Comparison of ENCODE assay signal across 21 cellular contexts in the genomic region with DNA sequence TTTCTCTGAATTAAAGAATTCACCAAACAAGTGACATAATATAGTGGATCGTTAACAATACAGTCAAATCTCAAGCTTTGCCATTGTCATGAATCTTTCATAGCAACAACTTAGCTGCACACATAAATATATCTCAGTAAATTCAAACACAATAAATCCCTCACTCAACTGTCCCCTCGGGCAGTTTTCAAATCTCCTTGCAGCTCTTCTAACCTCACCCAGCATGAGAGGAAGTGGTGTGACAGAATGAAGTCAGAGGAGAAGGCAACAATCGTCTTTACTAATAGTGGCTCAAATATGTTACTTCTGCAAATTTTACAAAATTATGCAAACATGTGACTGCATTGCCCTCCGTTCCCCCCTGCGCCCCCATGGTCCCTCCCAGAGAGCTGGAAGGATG.
A peak's percentile ranks its signal among the peaks of the same experiment; 100 is the strongest.
DNase-seq lines count a peak whose midpoint lies in the region; ATAC-seq, FAIRE-seq and TF ChIP-seq lines count a peak whose summit lies in the region.
"Had no signal": no experiment of that assay in that cellular context is flagged by ENCODE, and none has a peak within 500 bp of the region (broad histone marks: within the 10 kb centered on the region; RNA-seq: fewer than 3 reads in every experiment).

No MANE protein-coding gene starts in this region.

- CTCF ChIA-PET in HepG2 (lab: Yijun Ruan, JAX; ENCODE audit: low intra/inter-chr PET ratio, low total read pairs), result no interaction called here
- CTCF ChIA-PET in activated CD8-positive, alpha-beta memory T cell treated with anti-CD3 and anti-CD28 coated beads, Interleukin-2, amount 10 ng/mL, durations not matched to agents 7 days and 5 days (lab: Charles Lee), result no interaction called here

- no peaks in the 10 kb centered on the region for H3K36me3 Mint-ChIP-seq in effector memory CD8-positive, alpha-beta T cell (ENCODE audit: insufficient read depth)
- H3K36me3 Mint-ChIP-seq in activated CD8-positive, alpha-beta memory T cell treated with anti-CD3 and anti-CD28 coated beads, Interleukin-2, amount 10 ng/mL, durations not matched to agents 7 days and 5 days, result peaks cover 2% of the 10 kb centered on the region
- H3K36me3 Mint-ChIP-seq in activated T-helper 2 cell treated with anti-CD3 and anti-CD28 coated beads, Interferon-gamma antibody, Interleukin-2, Interleukin-4, amounts not matched to agents 10 μg/mL and 5 μg/mL and 100 μg/mL, durations not matched to agents 14 hours and 24 hours and 36 hours (ENCODE audit: low read depth), result no peaks in the 10 kb centered on the region
- H3K36me3 Mint-ChIP-seq: CD4-positive, alpha-beta memory T cell had no signal

- no peak for TF ChIP-seq POLR2A in HepG2 (IDR thresholded peaks at IDR 0.05; ENCODE audit: insufficient read depth in 1 of 2, low read depth in 2 of 2, low read length in 2 of 2)
- no peak for TF ChIP-seq POLR2A in right lobe of liver (IDR thresholded peaks at IDR 0.05)
- no peak for TF ChIP-seq POLR2A in adrenal gland (IDR thresholded peaks at IDR 0.05)

- 76% methylated on average over 5 of the region's 5 CpGs for WGBS in HepG2 (ENCODE audit: low lambda C conversion rate)
- WGBS in right lobe of liver (ENCODE audit: insufficient coverage, low coverage, low lambda C conversion rate, missing lambda C conversion rate), result 36% methylated on average over 5 of the region's 5 CpGs
- 51 to 59% (median 54%) methylated on average over 5 of the region's 5 CpGs for WGBS in adrenal gland, 4 donors

- no peak for FAIRE-seq in HepG2 (lab: Jason Lieb, UNC)
- FAIRE-seq: GM12878, GM18507 had no signal

- TF ChIP-seq RAD21 in HepG2 (CRISPR knock-in tag; IDR thresholded peaks at IDR 0.05), result no peak

- ATAC-seq in HepG2, result no peak
- ATAC-seq in right lobe of liver, result no peak
- ATAC-seq in effector memory CD8-positive, alpha-beta T cell (replicated peaks), result peak; percentile 49
- no peak for ATAC-seq in activated CD8-positive, alpha-beta memory T cell treated with anti-CD3 and anti-CD28 coated beads, Interleukin-2, amount 10 ng/mL, durations not matched to agents 7 days and 5 days
- ATAC-seq: GM12878, GM23338 had no signal

- no peaks in the 10 kb centered on the region for H3K36me3 ChIP-seq in HepG2 (replicated peaks in 1 of 2; ENCODE audit: control insufficient read depth in 1 of 2, insufficient read depth in 2 of 2, low read length in 2 of 2)
- H3K36me3 ChIP-seq in right lobe of liver, result no peaks in the 10 kb centered on the region
- no peaks in the 10 kb centered on the region for H3K36me3 ChIP-seq in adrenal gland (replicated peaks in 1 of 2)
- H3K36me3 ChIP-seq: BLaER1 had no signal

- peak overlapping the region; percentile 76 for H3K27ac ChIP-seq in HepG2 (ENCODE audit: extremely low read length, insufficient read depth, low read length)
- no peak overlapping the region for H3K27ac ChIP-seq in right lobe of liver
- H3K27ac ChIP-seq in adrenal gland, result no peak overlapping the region
- H3K27ac ChIP-seq: BLaER1 had no signal

- peaks cover 15 to 30% of the 10 kb centered on the region in 2 donors for H3K27me3 Mint-ChIP-seq in effector memory CD8-positive, alpha-beta T cell
- H3K27me3 Mint-ChIP-seq in activated CD8-positive, alpha-beta memory T cell treated with anti-CD3 and anti-CD28 coated beads, Interleukin-2, amount 10 ng/mL, durations not matched to agents 7 days and 5 days, result peaks cover 27% of the 10 kb centered on the region
- peaks cover 9% of the 10 kb centered on the region for H3K27me3 Mint-ChIP-seq in activated T-helper 2 cell treated with anti-CD3 and anti-CD28 coated beads, Interferon-gamma antibody, Interleukin-2, Interleukin-4, amounts not matched to agents 10 μg/mL and 5 μg/mL and 100 μg/mL, durations not matched to agents 14 hours and 24 hours and 36 hours (ENCODE audit: low read depth)

- H3K4me1 ChIP-seq in HepG2 (ENCODE audit: insufficient read depth, low read length) (peaks cover 51% of the 10 kb centered on the region), right lobe of liver (peaks cover 0 to 13% (median 2%) of the 10 kb centered on the region in 4 donors), adrenal gland (replicated peaks in 1 of 2) (no peaks in the 10 kb centered on the region)
- H3K4me1 ChIP-seq: BLaER1 had no signal

- no peak overlapping the region for H3K9ac ChIP-seq in HepG2 (ENCODE audit: insufficient read depth, low read depth, low read length)
- H3K9ac ChIP-seq: BLaER1 had no signal

- no peaks in the 10 kb centered on the region for H3K79me2 ChIP-seq in HepG2 (ENCODE audit: insufficient read depth, low read length)

- in situ Hi-C loops in HepG2 (cut with HindIII; ENCODE audit: extremely low pct_ligation_motif_present, low pct_unique_long_range_greater_than_20kb), result no loop called here
- in situ Hi-C loops in KBM-7 (cut with MboI; ENCODE audit: low pct_unique_long_range_greater_than_20kb, low sequenced_read_pairs), result no loop called here

- peaks cover 2 to 8% of the 10 kb centered on the region in 2 donors for H3K9me3 Mint-ChIP-seq in effector memory CD8-positive, alpha-beta T cell
- no peaks in the 10 kb centered on the region for H3K9me3 Mint-ChIP-seq in activated CD8-positive, alpha-beta memory T cell treated with anti-CD3 and anti-CD28 coated beads, Interleukin-2, amount 10 ng/mL, durations not matched to agents 7 days and 5 days (ENCODE audit: low read depth)
- H3K9me3 Mint-ChIP-seq in activated T-helper 2 cell treated with anti-CD3 and anti-CD28 coated beads, Interferon-gamma antibody, Interleukin-2, Interleukin-4, amounts not matched to agents 10 μg/mL and 5 μg/mL and 100 μg/mL, durations not matched to agents 14 hours and 24 hours and 36 hours, result no peaks in the 10 kb centered on the region
- H3K9me3 Mint-ChIP-seq: GM23338 had no signal

- intact Hi-C loops in HepG2 (cut with micrococcal nuclease; ENCODE audit: unreplicated experiment), result loop anchor here (10.0 kb wide), 1 partner anchor 223 kb away; no protein-coding TSS in a partner anchor
- intact Hi-C loops in right lobe of liver (cut with DNase I), result no loop called here
- intact Hi-C loops in adrenal gland (cut with DNase I), result no loop called here
- intact Hi-C loops in activated T-helper 2 cell treated with anti-CD3 and anti-CD28 coated beads, Interferon-gamma antibody, Interleukin-2, Interleukin-4, amounts not matched to agents 10 μg/mL and 5 μg/mL and 100 μg/mL, durations not matched to agents 14 hours and 24 hours and 36 hours (cut with micrococcal nuclease), result no loop called here

- POLR2A ChIA-PET in HepG2 (lab: Yijun Ruan, JAX), result no interaction called here

- peak overlapping the region in 1 of 2 donors; percentile 13 for H3K4me3 Mint-ChIP-seq in effector memory CD8-positive, alpha-beta T cell
- H3K4me3 Mint-ChIP-seq in activated CD8-positive, alpha-beta memory T cell treated with anti-CD3 and anti-CD28 coated beads, Interleukin-2, amount 10 ng/mL, durations not matched to agents 7 days and 5 days, result no peak overlapping the region
- H3K4me3 Mint-ChIP-seq in activated T-helper 2 cell treated with anti-CD3 and anti-CD28 coated beads, Interferon-gamma antibody, Interleukin-2, Interleukin-4, amounts not matched to agents 10 μg/mL and 5 μg/mL and 100 μg/mL, durations not matched to agents 14 hours and 24 hours and 36 hours (ENCODE audit: low read depth), result no peak overlapping the region
- H3K4me3 Mint-ChIP-seq: CD4-positive, alpha-beta memory T cell; GM23338 had no signal

- TF ChIP-seq EP300 in HepG2 (IDR thresholded peaks at IDR 0.05; ENCODE audit: low read depth in 2 of 2, low read length in 2 of 2) (no peak), HepG2 (CRISPR knock-in tag; IDR thresholded peaks at IDR 0.05; ENCODE audit: borderline replicate concordance) (no peak)

- H3K4me1 Mint-ChIP-seq in effector memory CD8-positive, alpha-beta T cell (ENCODE audit: low read depth in 2 of 2), result peaks cover 4 to 15% of the 10 kb centered on the region in 2 donors
- H3K4me1 Mint-ChIP-seq in activated CD8-positive, alpha-beta memory T cell treated with anti-CD3 and anti-CD28 coated beads, Interleukin-2, amount 10 ng/mL, durations not matched to agents 7 days and 5 days, result peaks cover 27% of the 10 kb centered on the region
- H3K4me1 Mint-ChIP-seq in activated T-helper 2 cell treated with anti-CD3 and anti-CD28 coated beads, Interferon-gamma antibody, Interleukin-2, Interleukin-4, amounts not matched to agents 10 μg/mL and 5 μg/mL and 100 μg/mL, durations not matched to agents 14 hours and 24 hours and 36 hours (ENCODE audit: low read depth), result no peaks in the 10 kb centered on the region
- H3K4me1 Mint-ChIP-seq: CD4-positive, alpha-beta memory T cell; GM23338 had no signal

- H3K4me3 ChIP-seq in HepG2 (replicated peaks in 1 of 3; ENCODE audit: insufficient read depth in 1 of 3, low read depth in 2 of 3, low read length in 3 of 3), result no peak overlapping the region
- H3K4me3 ChIP-seq in right lobe of liver, result no peak overlapping the region
- H3K4me3 ChIP-seq in adrenal gland, result no peak overlapping the region
- H3K4me3 ChIP-seq: BLaER1, GM12878, GM23338 had no signal

- H4K20me1 ChIP-seq in HepG2 (ENCODE audit: insufficient read depth, low read length), result no peaks in the 10 kb centered on the region
- H4K20me1 ChIP-seq: BLaER1 had no signal

- H3K27me3 ChIP-seq in HepG2 (ENCODE audit: control insufficient read depth in 1 of 2, insufficient read depth in 2 of 2, low read length in 2 of 2) (no peaks in the 10 kb centered on the region), right lobe of liver (no peaks in the 10 kb centered on the region), adrenal gland (no peaks in the 10 kb centered on the region)
- H3K27me3 ChIP-seq: BLaER1 had no signal

- H3K4me2 ChIP-seq in HepG2 (ENCODE audit: low read depth, low read length), result peak overlapping the region; percentile 69; the same call in 1 of the 2 replicates
- H3K4me2 ChIP-seq: BLaER1, GM23338 had no signal

- BruUV-seq in HepG2 (replicated peaks; lab: Mats Ljungman, UMichigan), result no TSS peak

- peak overlapping the region in 1 of 2 donors; percentile 75 for H3K27ac Mint-ChIP-seq in effector memory CD8-positive, alpha-beta T cell
- no peak overlapping the region for H3K27ac Mint-ChIP-seq in activated CD8-positive, alpha-beta memory T cell treated with anti-CD3 and anti-CD28 coated beads, Interleukin-2, amount 10 ng/mL, durations not matched to agents 7 days and 5 days
- H3K27ac Mint-ChIP-seq in activated T-helper 2 cell treated with anti-CD3 and anti-CD28 coated beads, Interferon-gamma antibody, Interleukin-2, Interleukin-4, amounts not matched to agents 10 μg/mL and 5 μg/mL and 100 μg/mL, durations not matched to agents 14 hours and 24 hours and 36 hours, result no peak overlapping the region
- H3K27ac Mint-ChIP-seq: CD4-positive, alpha-beta memory T cell; GM23338 had no signal

- TF ChIP-seq CTCF in HepG2 (CRISPR knock-in tag; IDR thresholded peaks at IDR 0.05) (no peak), right lobe of liver (IDR thresholded peaks at IDR 0.05) (no peak), adrenal gland (IDR thresholded peaks at IDR 0.05) (no peak)

- DNase-seq in HepG2 (ENCODE audit: low spot score) (no peak), right lobe of liver (no peak), KBM-7 (peak; percentile 26), adrenal gland (no peak)
- DNase-seq in effector memory CD8-positive, alpha-beta T cell, result no peak
- DNase-seq in activated CD8-positive, alpha-beta memory T cell treated with anti-CD3 and anti-CD28 coated beads, Interleukin-2, amount 10 ng/mL, durations not matched to agents 7 days and 5 days, result no peak
- DNase-seq in activated T-helper 2 cell treated with anti-CD3 and anti-CD28 coated beads, Interferon-gamma antibody, Interleukin-2, Interleukin-4, amounts not matched to agents 10 μg/mL and 5 μg/mL and 100 μg/mL, durations not matched to agents 14 hours and 24 hours and 36 hours (ENCODE audit: low spot score), result no peak
- DNase-seq: Calu3; CD4-positive, alpha-beta memory T cell; GF-D8; HCEC 1CT; KG1; NCI-H1105; NCI-H1694; NCI-H2081 treated with DMSO at 0.1 percent for 48 hours; NCI-H748 treated with DMSO at 0.1 percent for 48 hours; SHP77 had no signal

- H2AFZ ChIP-seq in HepG2 (ENCODE audit: low read length), result no peak overlapping the region
- H2AFZ ChIP-seq: GM23338 had no signal

- H3K9me3 ChIP-seq in HepG2 (ENCODE audit: low read length) (no peaks in the 10 kb centered on the region), right lobe of liver (no peaks in the 10 kb centered on the region), adrenal gland (replicated peaks in 1 of 3) (no peaks in the 10 kb centered on the region)
- H3K9me3 ChIP-seq: BLaER1 had no signal
